Comparison of ENCODE assay signal across 19 cellular contexts in genomic region chr18:60599995-60600394, GRCh38.
DNase-seq lines count a peak whose midpoint lies in the region; ATAC-seq and TF ChIP-seq lines count a peak whose summit lies in the region.
"Had no signal": no experiment of that assay in that cellular context is flagged by ENCODE, and none has a peak within 500 bp of the region (broad histone marks: within the 10 kb centered on the region; RNA-seq: fewer than 3 reads in every experiment).

No MANE protein-coding gene starts in this region.

- no peak for DNase-seq in CD14-positive monocyte (ENCODE audit: low spot score)
- DNase-seq: CD4-positive, alpha-beta T cell; CD8-positive, alpha-beta memory T cell; DMS 273 treated with DMSO at 0.1 percent for 48 hours; DMS79; EL; GDM1; GOT3; HFFc6 had no signal

- H2AFZ ChIP-seq in KMS-11 (ENCODE audit: low read depth) (no peak overlapping the region), OCI-LY3 (ENCODE audit: low read depth, low read length) (peak overlapping the region; percentile 11; the same call in 1 of the 2 replicates)

- H3K27me3 ChIP-seq in KMS-11 (ENCODE audit: insufficient read depth, low read depth) (no peaks in the 10 kb centered on the region), OCI-LY3 (ENCODE audit: low read depth, low read length) (no peaks in the 10 kb centered on the region)
- H3K27me3 ChIP-seq: BLaER1 had no signal

- intact Hi-C loops in CD14-positive monocyte (cut with micrococcal nuclease): no loop called here

- no peaks in the 10 kb centered on the region for H3K9me3 ChIP-seq in OCI-LY3 (ENCODE audit: insufficient read depth, low read length)
- H3K9me3 ChIP-seq: BLaER1, HAP-1 had no signal

- peaks cover 29% of the 10 kb centered on the region for H3K4me1 ChIP-seq in KMS-11 (ENCODE audit: low read depth, poor library complexity, severe bottlenecking)
- H3K4me1 ChIP-seq in OCI-LY3 (ENCODE audit: low read length): peaks cover 48% of the 10 kb centered on the region
- H3K4me1 ChIP-seq: BLaER1, HAP-1 had no signal

- no peaks in the 10 kb centered on the region for H4K20me1 ChIP-seq in KMS-11 (ENCODE audit: insufficient read depth)
- no peaks in the 10 kb centered on the region for H4K20me1 ChIP-seq in OCI-LY3 (ENCODE audit: insufficient read depth, low read length)
- H4K20me1 ChIP-seq: BLaER1 had no signal

- no peaks in the 10 kb centered on the region for H3K27me3 Mint-ChIP-seq in CD14-positive monocyte (ENCODE audit: low read depth in 3 of 3)
- H3K27me3 Mint-ChIP-seq: B cell; CD4-positive, alpha-beta T cell; CD8-positive, alpha-beta memory T cell had no signal

- H3K9ac ChIP-seq in KMS-11: no peak overlapping the region
- H3K9ac ChIP-seq in OCI-LY3 (ENCODE audit: low read length): peak overlapping the region; percentile 38; the same call in 1 of the 2 replicates
- H3K9ac ChIP-seq: BLaER1 had no signal

- H3K79me2 ChIP-seq in KMS-11 (ENCODE audit: insufficient read depth, low read depth) (no peaks in the 10 kb centered on the region), OCI-LY3 (ENCODE audit: low read length) (no peaks in the 10 kb centered on the region)

- peak overlapping the region; percentile 32; the same call in 1 of the 2 replicates for H3K4me2 ChIP-seq in KMS-11
- H3K4me2 ChIP-seq in OCI-LY3 (ENCODE audit: low read length): peak overlapping the region; percentile 76
- H3K4me2 ChIP-seq: BLaER1 had no signal

- H3K27ac ChIP-seq in KMS-11 (no peak overlapping the region), OCI-LY3 (ENCODE audit: low read length) (peak overlapping the region; percentile 77)
- H3K27ac ChIP-seq: BLaER1, C4-2B had no signal

- no peaks in the 10 kb centered on the region for H3K36me3 ChIP-seq in KMS-11 (ENCODE audit: insufficient read depth)
- peaks cover 10% of the 10 kb centered on the region for H3K36me3 ChIP-seq in OCI-LY3 (replicated peaks; ENCODE audit: low read depth, low read length)
- H3K36me3 ChIP-seq: BLaER1, HAP-1 had no signal

- H3K4me1 Mint-ChIP-seq in CD14-positive monocyte: peaks cover 2% of the 10 kb centered on the region
- H3K4me1 Mint-ChIP-seq: B cell; CD8-positive, alpha-beta memory T cell had no signal

- TF ChIP-seq CTCF in KMS-11 (conservative IDR thresholded peaks at IDR 0.05; ENCODE audit: low read depth, low read length) (no peak), OCI-LY3 (IDR thresholded peaks at IDR 0.05; ENCODE audit: low read depth, low read length) (no peak), CD14-positive monocyte (IDR thresholded peaks at IDR 0.05) (no peak)

- H3K4me3 Mint-ChIP-seq in CD14-positive monocyte: no peak overlapping the region
- H3K4me3 Mint-ChIP-seq: B cell; CD4-positive, alpha-beta T cell; CD8-positive, alpha-beta memory T cell; HFFc6 had no signal

- H3K36me3 Mint-ChIP-seq in CD14-positive monocyte: no peaks in the 10 kb centered on the region
- H3K36me3 Mint-ChIP-seq: CD8-positive, alpha-beta memory T cell had no signal

- H3K27ac Mint-ChIP-seq in CD14-positive monocyte: no peak overlapping the region
- H3K27ac Mint-ChIP-seq: B cell; CD4-positive, alpha-beta T cell; CD8-positive, alpha-beta memory T cell; HFFc6 had no signal

- no peak for ATAC-seq in SK-N-SH treated with all-trans-retinoic acid at 6 μM for 48 hours
- ATAC-seq in HG03565 (IDR thresholded peaks at IDR 0.05; ENCODE audit: unreplicated experiment): no peak
- no peak for ATAC-seq in HG03442 (IDR thresholded peaks at IDR 0.05; ENCODE audit: unreplicated experiment)

- no peaks in the 10 kb centered on the region for H3K9me3 Mint-ChIP-seq in CD14-positive monocyte

- no peak overlapping the region for H3K4me3 ChIP-seq in KMS-11 (IDR thresholded peaks at IDR 0.05; ENCODE audit: insufficient read depth, low read depth, low read length)
- H3K4me3 ChIP-seq in OCI-LY3 (ENCODE audit: low read length): peak overlapping the region; percentile 47
- H3K4me3 ChIP-seq: BLaER1, GM12878, HAP-1 had no signal

TF ChIP-seq in SK-N-SH treated with all-trans-retinoic acid at 6 μM for 48 hours, 23 proteins besides CTCF, POLR2A, EP300 and RAD21:
- no peak for TF ChIP-seq ZFP3 (CRISPR knock-in tag; IDR thresholded peaks at IDR 0.05)
- no peak for TF ChIP-seq TOX (CRISPR knock-in tag; IDR thresholded peaks at IDR 0.05; ENCODE audit: borderline replicate concordance)
- no peak for TF ChIP-seq GLIS3 (CRISPR knock-in tag; IDR thresholded peaks at IDR 0.05)
- peak; percentile 94 for TF ChIP-seq ISL1 (CRISPR knock-in tag; IDR thresholded peaks at IDR 0.05)
- TF ChIP-seq ZNF565 (CRISPR knock-in tag; conservative IDR thresholded peaks at IDR 0.05; ENCODE audit: low read depth): no peak
- no peak for TF ChIP-seq ARNTL (CRISPR knock-in tag; IDR thresholded peaks at IDR 0.05; ENCODE audit: borderline replicate concordance, low read depth)
- TF ChIP-seq PATZ1 (CRISPR knock-in tag; IDR thresholded peaks at IDR 0.05; ENCODE audit: borderline replicate concordance): no peak
- peak; percentile 66 for TF ChIP-seq TCF4 (CRISPR knock-in tag; IDR thresholded peaks at IDR 0.05; ENCODE audit: borderline replicate concordance)
- TF ChIP-seq CSDC2 (CRISPR knock-in tag; IDR thresholded peaks at IDR 0.05): 0 out of 2 replicates have a peak, but pooled peaks have one; percentile 24
- peak; percentile 80 for TF ChIP-seq TSHZ2 (CRISPR knock-in tag; IDR thresholded peaks at IDR 0.05)
- no peak for TF ChIP-seq CREB5 (CRISPR knock-in tag; IDR thresholded peaks at IDR 0.05; ENCODE audit: low read depth)
